In genomic region chr1:212525479-212526110, GRCh38 we compare ENCODE assay signal across 15 cellular contexts.
DNase-seq lines count a peak whose midpoint lies in the region; ATAC-seq and TF ChIP-seq lines count a peak whose summit lies in the region.
"Had no signal": no experiment of that assay in that cellular context is flagged by ENCODE, and none has a peak within 500 bp of the region (broad histone marks: within the 10 kb centered on the region; RNA-seq: fewer than 3 reads in every experiment).

No MANE protein-coding gene starts in this region.

- H3K4me3 Mint-ChIP-seq in glutamatergic neuron (ENCODE audit: unreplicated experiment) = no peak overlapping the region
- H3K4me3 Mint-ChIP-seq: activated naive CD4-positive, alpha-beta T cell treated with anti-CD3 and anti-CD28 coated beads for 36 hours; dendritic cell treated with granulocyte-macrophage colony-stimulating factor and Interleukin-4, amounts not matched to agents 40 ng/mL and 50 ng/mL, for 4 days had no signal

- no peak overlapping the region for H3K23ac ChIP-seq in mesenchymal stem cell (ENCODE audit: low read length in 2 of 2)

- peak overlapping the region; percentile 14 for H2AK5ac ChIP-seq in mesenchymal stem cell (ENCODE audit: low read length, severe bottlenecking)

- H3K79me1 ChIP-seq in mesenchymal stem cell (replicated peaks; ENCODE audit: low read length, poor library complexity, severe bottlenecking) = no peaks in the 10 kb centered on the region

- H3K18ac ChIP-seq in mesenchymal stem cell (ENCODE audit: low read depth in 1 of 2, low read length in 2 of 2) = no peak overlapping the region

- H3K4ac ChIP-seq in mesenchymal stem cell (ENCODE audit: low read depth in 1 of 2, low read length in 2 of 2) = no peak overlapping the region

- peaks cover 5% of the 10 kb centered on the region for H3K9me3 Mint-ChIP-seq in glutamatergic neuron (ENCODE audit: unreplicated experiment)
- H3K9me3 Mint-ChIP-seq: activated naive CD4-positive, alpha-beta T cell treated with anti-CD3 and anti-CD28 coated beads for 36 hours; dendritic cell treated with granulocyte-macrophage colony-stimulating factor and Interleukin-4, amounts not matched to agents 40 ng/mL and 50 ng/mL, for 4 days had no signal

- peaks cover 7% of the 10 kb centered on the region for H3K4me1 Mint-ChIP-seq in glutamatergic neuron (ENCODE audit: low read depth, unreplicated experiment)

- no peak overlapping the region for H4K91ac ChIP-seq in mesenchymal stem cell (ENCODE audit: low read length)

- H3K4me3 ChIP-seq in body of pancreas = no peak overlapping the region
- no peak overlapping the region for H3K4me3 ChIP-seq in mesenchymal stem cell (ENCODE audit: insufficient read depth in 1 of 2, low read depth in 1 of 2, low read length in 2 of 2)
- H3K4me3 ChIP-seq: BLaER1 had no signal

- no peaks in the 10 kb centered on the region for H3K36me3 Mint-ChIP-seq in glutamatergic neuron (ENCODE audit: unreplicated experiment)

- H3K36me3 ChIP-seq in body of pancreas (replicated peaks in 1 of 2; ENCODE audit: insufficient read depth in 1 of 2, low read depth in 2 of 2) (no peaks in the 10 kb centered on the region), mesenchymal stem cell (ENCODE audit: control insufficient read depth in 1 of 2, insufficient read depth in 2 of 2, low read depth in 1 of 2, low read length in 2 of 2) (no peaks in the 10 kb centered on the region)
- H3K36me3 ChIP-seq: BLaER1 had no signal

- no peak overlapping the region for H2BK5ac ChIP-seq in mesenchymal stem cell (ENCODE audit: low read depth, low read length, poor library complexity, severe bottlenecking)

- no peaks in the 10 kb centered on the region for H3K9me3 ChIP-seq in body of pancreas
- H3K9me3 ChIP-seq in mesenchymal stem cell (ENCODE audit: control insufficient read depth, low read length) = no peaks in the 10 kb centered on the region
- H3K9me3 ChIP-seq: BLaER1 had no signal

- no peak overlapping the region for H2BK15ac ChIP-seq in mesenchymal stem cell (ENCODE audit: low read depth, poor library complexity, severe bottlenecking)

- H4K8ac ChIP-seq in mesenchymal stem cell (ENCODE audit: low read length) = no peak overlapping the region

- H3K27ac ChIP-seq in body of pancreas = no peak overlapping the region
- no peak overlapping the region for H3K27ac ChIP-seq in mesenchymal stem cell (ENCODE audit: low read length, poor library complexity, severe bottlenecking)
- H3K27ac ChIP-seq: BLaER1 had no signal

- H3K27me3 ChIP-seq in body of pancreas (no peaks in the 10 kb centered on the region), mesenchymal stem cell (ENCODE audit: control insufficient read depth in 1 of 2, insufficient read depth in 1 of 2, low read length in 2 of 2) (peaks cover 3 to 6% of the 10 kb centered on the region in 2 experiments)
- H3K27me3 ChIP-seq: BLaER1 had no signal

- DNase-seq in EL = peak; percentile 69
- DNase-seq in NCI-H226 = peak; percentile 15
- DNase-seq in body of pancreas = no peak
- DNase-seq in mesenchymal stem cell = peak; percentile 66
- DNase-seq in GM13977 (ENCODE audit: low spot score) = no peak
- DNase-seq in cortex of kidney (lab: John Stamatoyannopoulos, UW) = no peak
- DNase-seq in glutamatergic neuron = no peak
- DNase-seq: activated naive CD4-positive, alpha-beta T cell treated with anti-CD3 and anti-CD28 coated beads for 36 hours; NCI-H524; SHP77; stimulated activated CD4-positive, alpha-beta T cell treated with anti-CD3 and anti-CD28 coated beads, Interleukin-4, amount 100 ng/mL, for 1 hour; stimulated activated naive CD4-positive, alpha-beta T cell had no signal

- H2AFZ ChIP-seq in mesenchymal stem cell (ENCODE audit: low read depth, low read length) = no peak overlapping the region

- no peak overlapping the region for H3K27ac Mint-ChIP-seq in glutamatergic neuron (ENCODE audit: unreplicated experiment)
- H3K27ac Mint-ChIP-seq: activated naive CD4-positive, alpha-beta T cell treated with anti-CD3 and anti-CD28 coated beads for 36 hours; dendritic cell treated with granulocyte-macrophage colony-stimulating factor and Interleukin-4, amounts not matched to agents 40 ng/mL and 50 ng/mL, for 4 days had no signal

- H2BK120ac ChIP-seq in mesenchymal stem cell (ENCODE audit: low read depth, low read length) = no peak overlapping the region

- in situ Hi-C loops in GM13977 (cut with MboI; ENCODE audit: low pct_unique_long_range_greater_than_20kb, low sequenced_read_pairs, unreplicated experiment) = no loop called here

- no peak for TF ChIP-seq POLR2A in body of pancreas (IDR thresholded peaks at IDR 0.05)

- no peak overlapping the region for H3K14ac ChIP-seq in mesenchymal stem cell (ENCODE audit: low read length in 2 of 2)

- no peak overlapping the region for H3K9ac ChIP-seq in mesenchymal stem cell (ENCODE audit: low read length)
- H3K9ac ChIP-seq: BLaER1 had no signal

- no peak for TF ChIP-seq CTCF in body of pancreas (IDR thresholded peaks at IDR 0.05)
- no peak for TF ChIP-seq CTCF in GM13977 (IDR thresholded peaks at IDR 0.05; ENCODE audit: extremely low read depth, insufficient read depth, missing control alignments)
- TF ChIP-seq CTCF in glutamatergic neuron (IDR thresholded peaks at IDR 0.05; ENCODE audit: partially characterized antibody, unreplicated experiment) = no peak

- WGBS in body of pancreas, 2 donors = 69 to 76% methylated on average over 7 of the region's 7 CpGs
- WGBS in mesenchymal stem cell = 71% methylated on average over 7 of the region's 7 CpGs

- H2BK12ac ChIP-seq in mesenchymal stem cell (ENCODE audit: low read length in 2 of 2) = no peak overlapping the region

- H3K4me2 ChIP-seq in mesenchymal stem cell (ENCODE audit: low read length, poor library complexity, severe bottlenecking) = no peak overlapping the region
- H3K4me2 ChIP-seq: BLaER1 had no signal

- ATAC-seq in body of pancreas (peak; percentile 15), GM19035 (IDR thresholded peaks at IDR 0.05; ENCODE audit: unreplicated experiment) (no peak)

- H3K4me1 ChIP-seq in body of pancreas (no peaks in the 10 kb centered on the region), mesenchymal stem cell (ENCODE audit: control insufficient read depth, insufficient read depth, low read depth, low read length) (peaks cover 5% of the 10 kb centered on the region)
- H3K4me1 ChIP-seq: BLaER1 had no signal

- intact Hi-C loops in body of pancreas (cut with DNase I) = no loop called here

- H3K27me3 Mint-ChIP-seq in glutamatergic neuron (ENCODE audit: unreplicated experiment) = peaks cover 4% of the 10 kb centered on the region

Comparison
In these comparisons a context has a peak if more than half of its experiments do, and no peak if none do; other contexts are left out.
1. DNase-seq: peak in EL (single experiment), NCI-H226 (single experiment) and mesenchymal stem cell (single experiment); none in body of pancreas (0 of 4), GM13977 (single experiment), cortex of kidney (single experiment) and glutamatergic neuron (single experiment).